ENCODE assay signal across 8 cellular contexts in genomic region chr12:82517027-82517426, GRCh38.
A peak's percentile ranks its signal among the peaks of the same experiment; 100 is the strongest.
DNase-seq lines count a peak whose midpoint lies in the region; ATAC-seq, FAIRE-seq and TF ChIP-seq lines count a peak whose summit lies in the region.

No MANE protein-coding gene starts in this region.

- H3K27me3 Mint-ChIP-seq in activated naive CD4-positive, alpha-beta T cell treated with anti-CD3 and anti-CD28 coated beads, Interleukin-2, amount 10 ng/mL, durations not matched to agents 7 days and 5 days = no peaks in the 10 kb centered on the region

- H3K9me3 ChIP-seq in small intestine (ENCODE audit: control insufficient read depth, low read depth) = no peaks in the 10 kb centered on the region

- H3K27ac ChIP-seq in small intestine (ENCODE audit: low read depth in 1 of 2, low read length in 1 of 2) = no peak overlapping the region

- H3K9me3 Mint-ChIP-seq in activated naive CD4-positive, alpha-beta T cell treated with anti-CD3 and anti-CD28 coated beads, Interleukin-2, amount 10 ng/mL, durations not matched to agents 7 days and 5 days = no peaks in the 10 kb centered on the region

- no peaks in the 10 kb centered on the region for H3K36me3 Mint-ChIP-seq in activated naive CD4-positive, alpha-beta T cell treated with anti-CD3 and anti-CD28 coated beads, Interleukin-2, amount 10 ng/mL, durations not matched to agents 7 days and 5 days

- H3K27ac Mint-ChIP-seq in activated naive CD4-positive, alpha-beta T cell treated with anti-CD3 and anti-CD28 coated beads, Interleukin-2, amount 10 ng/mL, durations not matched to agents 7 days and 5 days = no peak overlapping the region

- H3K36me3 ChIP-seq in small intestine (ENCODE audit: control insufficient read depth in 2 of 2, insufficient read depth in 2 of 2, low read length in 2 of 2) = no peaks in the 10 kb centered on the region

- H3K4me3 Mint-ChIP-seq in activated naive CD4-positive, alpha-beta T cell treated with anti-CD3 and anti-CD28 coated beads, Interleukin-2, amount 10 ng/mL, durations not matched to agents 7 days and 5 days = no peak overlapping the region

- no peaks in the 10 kb centered on the region for H3K27me3 ChIP-seq in small intestine (ENCODE audit: control insufficient read depth in 2 of 2, insufficient read depth in 2 of 2, low read length in 2 of 2)

- DNase-seq in Caki2 (ENCODE audit: low read depth) = peak; percentile 44
- no peak for DNase-seq in astrocyte of the spinal cord (ENCODE audit: low read depth, low spot score)
- peak; percentile 13 for DNase-seq in small intestine
- DNase-seq in activated naive CD4-positive, alpha-beta T cell treated with anti-CD3 and anti-CD28 coated beads, Interleukin-2, amount 10 ng/mL, durations not matched to agents 7 days and 5 days = no peak
- no peak for DNase-seq in NOMO-1 treated with dmso at 0.1 percent for 144 hours (lab: John Stamatoyannopoulos, UW; ENCODE audit: unreplicated experiment)
- DNase-seq in stimulated activated naive CD4-positive, alpha-beta T cell (lab: John Stamatoyannopoulos, UW) = no peak

- H3K4me3 ChIP-seq in astrocyte of the spinal cord (ENCODE audit: low read depth, low read length) (no peak overlapping the region), small intestine (ENCODE audit: low read depth in 1 of 2, low read length in 2 of 2) (no peak overlapping the region)

- no peaks in the 10 kb centered on the region for H3K4me1 Mint-ChIP-seq in activated naive CD4-positive, alpha-beta T cell treated with anti-CD3 and anti-CD28 coated beads, Interleukin-2, amount 10 ng/mL, durations not matched to agents 7 days and 5 days

- in situ Hi-C loops in Caki2 (cut with HindIII; ENCODE audit: low pct_unique_long_range_greater_than_20kb, low sequenced_read_pairs) = no loop called here
- in situ Hi-C loops in astrocyte of the spinal cord (cut with HindIII; ENCODE audit: low sequenced_read_pairs) = no loop called here

- FAIRE-seq in small intestine (lab: Jason Lieb, UNC) = no peak

- ATAC-seq in GM19463 (IDR thresholded peaks at IDR 0.05; ENCODE audit: unreplicated experiment) (peak; percentile 72), HG03460 (IDR thresholded peaks at IDR 0.05; ENCODE audit: unreplicated experiment) (peak; percentile 75)

- TF ChIP-seq CTCF in astrocyte of the spinal cord (IDR thresholded peaks at IDR 0.05; ENCODE audit: low read depth, low read length) = peak; percentile 46

- CTCF ChIA-PET in activated naive CD4-positive, alpha-beta T cell treated with anti-CD3 and anti-CD28 coated beads, Interleukin-2, amount 10 ng/mL, durations not matched to agents 7 days and 5 days (lab: Charles Lee) = no interaction called here

- no peaks in the 10 kb centered on the region for H3K4me1 ChIP-seq in small intestine (ENCODE audit: control insufficient read depth in 2 of 2, insufficient read depth in 1 of 2, low read depth in 1 of 2, low read length in 1 of 2)

Comparison
In these comparisons a context has a peak if more than half of its experiments do, and no peak if none do; other contexts are left out.
1. DNase-seq: peak in Caki2 (single experiment) and small intestine (single experiment); none in astrocyte of the spinal cord (single experiment), activated naive CD4-positive, alpha-beta T cell treated with anti-CD3 and anti-CD28 coated beads, Interleukin-2, amount 10 ng/mL, durations not matched to agents 7 days and 5 days (single experiment), NOMO-1 treated with dmso at 0.1 percent for 144 hours (single experiment) and stimulated activated naive CD4-positive, alpha-beta T cell (0 of 6).